Comparison of ENCODE assay signal across 8 cellular contexts in genomic region chr21:42818328-42818749, GRCh38.
A peak's percentile ranks its signal among the peaks of the same experiment; 100 is the strongest.
DNase-seq lines count a peak whose midpoint lies in the region; ATAC-seq and TF ChIP-seq lines count a peak whose summit lies in the region.

No MANE protein-coding gene starts in this region.

- H3K36me3 Mint-ChIP-seq in activated naive CD8-positive, alpha-beta T cell treated with anti-CD3 and anti-CD28 coated beads for 36 hours, result peaks cover 2% of the 10 kb centered on the region

- DNase-seq in A172 (ENCODE audit: low spot score), result peak; percentile 37
- DNase-seq in GM19238 (ENCODE audit: insufficient read length, low spot score), result peak; percentile 45
- peak; percentile 54 to 72 for DNase-seq in SJCRH30
- DNase-seq in activated naive CD8-positive, alpha-beta T cell treated with anti-CD3 and anti-CD28 coated beads for 36 hours, result peak; percentile 56
- peak; percentile 37 to 84 (median 60) for DNase-seq in heart left ventricle
- peak; percentile 79 for DNase-seq in sigmoid colon
- no peak for DNase-seq in NCI-H1436 (lab: John Stamatoyannopoulos, UW)

- intact Hi-C loops in heart left ventricle (cut with DNase I) (loop anchor here in 9 of 10 donors (1.0 to 10.0 kb wide), 8 partner anchors 104 to 227 kb away; partner anchors contain the start of gene PDE9A (in 6 of the 9)), sigmoid colon (cut with DNase I) (loop anchor here (2.0 kb wide), 1 partner anchor 224 kb away; no protein-coding TSS in a partner anchor)

- no peak overlapping the region for H3K27ac Mint-ChIP-seq in activated naive CD8-positive, alpha-beta T cell treated with anti-CD3 and anti-CD28 coated beads for 36 hours

- peaks cover 3% of the 10 kb centered on the region for H3K4me1 Mint-ChIP-seq in activated naive CD8-positive, alpha-beta T cell treated with anti-CD3 and anti-CD28 coated beads for 36 hours

- no peaks in the 10 kb centered on the region for H3K27me3 ChIP-seq in SJCRH30
- H3K27me3 ChIP-seq in heart left ventricle, result peaks cover 0 to 10% (median 0%) of the 10 kb centered on the region in 9 donors
- peaks cover 0 to 24% (median 6%) of the 10 kb centered on the region in 3 donors for H3K27me3 ChIP-seq in sigmoid colon

- no peak overlapping the region for H3K4me3 Mint-ChIP-seq in activated naive CD8-positive, alpha-beta T cell treated with anti-CD3 and anti-CD28 coated beads for 36 hours

- H3K9me3 ChIP-seq in SJCRH30 (replicated peaks), result peaks cover 7% of the 10 kb centered on the region
- peaks cover 0 to 12% (median 0%) of the 10 kb centered on the region in 12 donors for H3K9me3 ChIP-seq in heart left ventricle
- no peaks in the 10 kb centered on the region for H3K9me3 ChIP-seq in sigmoid colon

- no peaks in the 10 kb centered on the region for H3K4me1 ChIP-seq in SJCRH30
- H3K4me1 ChIP-seq in heart left ventricle, result no peaks in the 10 kb centered on the region
- H3K4me1 ChIP-seq in sigmoid colon, result no peaks in the 10 kb centered on the region

- peaks cover 2% of the 10 kb centered on the region for H3K9me3 Mint-ChIP-seq in activated naive CD8-positive, alpha-beta T cell treated with anti-CD3 and anti-CD28 coated beads for 36 hours

- peak; percentile 76 to 94 (median 87) for TF ChIP-seq CTCF in heart left ventricle (IDR thresholded peaks at IDR 0.05)
- TF ChIP-seq CTCF in sigmoid colon (IDR thresholded peaks at IDR 0.05), result peak; percentile 77 to 90 (median 84)

- peaks cover 4% of the 10 kb centered on the region for H3K27me3 Mint-ChIP-seq in activated naive CD8-positive, alpha-beta T cell treated with anti-CD3 and anti-CD28 coated beads for 36 hours

- H3K27ac ChIP-seq in SJCRH30 (no peak overlapping the region), heart left ventricle (no peak overlapping the region), sigmoid colon (no peak overlapping the region)

- TF ChIP-seq POLR2A in heart left ventricle (IDR thresholded peaks at IDR 0.05), result no peak
- TF ChIP-seq POLR2A in sigmoid colon (IDR thresholded peaks at IDR 0.05), result no peak

- 27 to 53% (median 38%) methylated on average over 2 of the region's 2 CpGs for WGBS in heart left ventricle, 4 donors
- 21 to 37% methylated on average over 2 of the region's 2 CpGs for WGBS in sigmoid colon, 2 donors

- H3K4me3 ChIP-seq in SJCRH30 (no peak overlapping the region), heart left ventricle (no peak overlapping the region), sigmoid colon (no peak overlapping the region)

- peak in 3 of 4 donors; percentile 67 to 87 (median 85) for ATAC-seq in heart left ventricle
- no peak for ATAC-seq in GM21576 (IDR thresholded peaks at IDR 0.05; ENCODE audit: unreplicated experiment)

- TF ChIP-seq EP300 in sigmoid colon (IDR thresholded peaks at IDR 0.05), result no peak

- no peaks in the 10 kb centered on the region for H3K36me3 ChIP-seq in SJCRH30
- H3K36me3 ChIP-seq in heart left ventricle, result no peaks in the 10 kb centered on the region
- H3K36me3 ChIP-seq in sigmoid colon, result no peaks in the 10 kb centered on the region
